8 cellular contexts compared by ENCODE assay signal in genomic region chr14:104800600-104801283, GRCh38. TPM values are rescaled to one million over a fixed set of nuclear protein-coding genes. Genes with fewer than 3 reads are reported as not detected.
A peak's percentile ranks its signal among the peaks of the same experiment; 100 is the strongest.
DNase-seq lines count a peak whose midpoint lies in the region; ATAC-seq and TF ChIP-seq lines count a peak whose summit lies in the region.

Gene ZBTB42, plus strand, starts transcription at chr14:104801101. Its CDS starts 97 bp downstream, at chr14:104801198.

- H2BK120ac ChIP-seq in mesendoderm (ENCODE audit: low read depth, low read length): no peak within 1 kb of the TSS

- peak; percentile 94 for DNase-seq in DMS53 (lab: John Stamatoyannopoulos, UW)
- peak; percentile 66 for DNase-seq in NB4 (ENCODE audit: low read depth)
- DNase-seq in activated CD4-positive, alpha-beta T cell treated with anti-CD3 and anti-CD28 coated beads for 48 hours: peak; percentile 72
- peak in 1 of 10 donors; percentile 38 for DNase-seq in dorsolateral prefrontal cortex
- peak; percentile 42 for DNase-seq in mesendoderm
- DNase-seq in stimulated activated effector memory CD8-positive, alpha-beta T cell treated with anti-CD3 and anti-CD28 coated beads, Interleukin-12 subunit alpha, Interleukin-12 subunit beta, amount 100 ng/mL, for 72 hours (ENCODE audit: low spot score in 2 of 2): peak; percentile 59 to 83
- no peak for DNase-seq in cerebellum (ENCODE audit: low spot score)

- H2BK15ac ChIP-seq in mesendoderm (replicated peaks; ENCODE audit: low read depth): no peak within 1 kb of the TSS

- H3K4me1 Mint-ChIP-seq in stimulated activated effector memory CD8-positive, alpha-beta T cell treated with anti-CD3 and anti-CD28 coated beads, Interleukin-12 subunit alpha, Interleukin-12 subunit beta, amount 100 ng/mL, for 72 hours: peaks cover 32% of the 10 kb centered on the region

- WGBS in mesendoderm (ENCODE audit: extremely low coverage, insufficient coverage, low lambda C conversion rate): no CpG with 5 or more reads among the region's 105 CpGs

- peaks cover 0 to 4% (median 0%) of the 10 kb centered on the region in 45 donors for H3K27me3 ChIP-seq in dorsolateral prefrontal cortex
- H3K27me3 ChIP-seq in mesendoderm (ENCODE audit: insufficient read depth, low read length, poor library complexity): peaks cover 7% of the 10 kb centered on the region

- H4K5ac ChIP-seq in mesendoderm (ENCODE audit: low read length): no peak within 1 kb of the TSS

- H3K27ac Mint-ChIP-seq in stimulated activated effector memory CD8-positive, alpha-beta T cell treated with anti-CD3 and anti-CD28 coated beads, Interleukin-12 subunit alpha, Interleukin-12 subunit beta, amount 100 ng/mL, for 72 hours: peak within 1 kb of the TSS; percentile 58

- H3K79me1 ChIP-seq in mesendoderm (ENCODE audit: low read length): no peaks in the 10 kb centered on the region

- TF ChIP-seq POLR2A in NB4 (IDR thresholded peaks at IDR 0.05; ENCODE audit: extremely low read depth, insufficient read length): peak; percentile 30

- H3K4me3 ChIP-seq in NB4 (ENCODE audit: low read depth, low read length) (peak within 1 kb of the TSS; percentile 55), dorsolateral prefrontal cortex (peak within 1 kb of the TSS; percentile 37 to 83 (median 66)), mesendoderm (ENCODE audit: low read length) (peak within 1 kb of the TSS; percentile 55)

- peak within 1 kb of the TSS; percentile 84 for H3K4me2 ChIP-seq in mesendoderm (ENCODE audit: low read length)

- no peak within 1 kb of the TSS for H2BK5ac ChIP-seq in mesendoderm (ENCODE audit: low read length)

- H3K9ac ChIP-seq in mesendoderm (ENCODE audit: low read length): peak within 1 kb of the TSS; percentile 78

- peak within 1 kb of the TSS; percentile 70 for H3K56ac ChIP-seq in mesendoderm (ENCODE audit: low read length)

- H3K18ac ChIP-seq in mesendoderm (ENCODE audit: low read length): peak within 1 kb of the TSS; percentile 4

- H3K23ac ChIP-seq in mesendoderm (ENCODE audit: low read length): peak within 1 kb of the TSS; percentile 18

- H3K27ac ChIP-seq in dorsolateral prefrontal cortex (peak within 1 kb of the TSS in 57 of 59 donors; percentile 13 to 94 (median 83)), mesendoderm (ENCODE audit: low read depth, low read length) (no peak within 1 kb of the TSS)

- H3K4me3 Mint-ChIP-seq in stimulated activated effector memory CD8-positive, alpha-beta T cell treated with anti-CD3 and anti-CD28 coated beads, Interleukin-12 subunit alpha, Interleukin-12 subunit beta, amount 100 ng/mL, for 72 hours: peak within 1 kb of the TSS; percentile 79

- peak within 1 kb of the TSS; percentile 68 for H4K8ac ChIP-seq in mesendoderm (ENCODE audit: low read depth, low read length)

- intact Hi-C loops in dorsolateral prefrontal cortex (cut with DNase I): no loop called here

- H3K36me3 Mint-ChIP-seq in stimulated activated effector memory CD8-positive, alpha-beta T cell treated with anti-CD3 and anti-CD28 coated beads, Interleukin-12 subunit alpha, Interleukin-12 subunit beta, amount 100 ng/mL, for 72 hours: no peaks in the 10 kb centered on the region

- no peak within 1 kb of the TSS for H3K4ac ChIP-seq in mesendoderm (ENCODE audit: low read depth, low read length)

- H3K79me2 ChIP-seq in mesendoderm (ENCODE audit: control insufficient read depth, insufficient read depth, low read length): no peaks in the 10 kb centered on the region

- H2AK5ac ChIP-seq in mesendoderm (ENCODE audit: low read length): no peak within 1 kb of the TSS

- H3K36me3 ChIP-seq in mesendoderm (ENCODE audit: control insufficient read depth, insufficient read depth, low read length): no peaks in the 10 kb centered on the region

- no peaks in the 10 kb centered on the region for H3K9me3 Mint-ChIP-seq in stimulated activated effector memory CD8-positive, alpha-beta T cell treated with anti-CD3 and anti-CD28 coated beads, Interleukin-12 subunit alpha, Interleukin-12 subunit beta, amount 100 ng/mL, for 72 hours

- peak; percentile 40 for ATAC-seq in GM21529 (IDR thresholded peaks at IDR 0.05; ENCODE audit: unreplicated experiment)
- peak; percentile 48 for ATAC-seq in stimulated activated effector memory CD8-positive, alpha-beta T cell treated with anti-CD3 and anti-CD28 coated beads, Interleukin-12 subunit alpha, Interleukin-12 subunit beta, amount 100 ng/mL, for 72 hours

- peaks cover 4% of the 10 kb centered on the region for H3K4me1 ChIP-seq in mesendoderm (ENCODE audit: control insufficient read depth, low read depth, low read length)

- no peak for TF ChIP-seq CTCF in NB4 (IDR thresholded peaks at IDR 0.05; ENCODE audit: low read depth, low read length)
- peak in 2 of 56 donors; percentile 1 to 2 for TF ChIP-seq CTCF in dorsolateral prefrontal cortex (IDR thresholded peaks at IDR 0.05 in 54 of 56, conservative IDR thresholded peaks at IDR 0.05 in 2 of 56; ENCODE audit: low read depth in 1 of 56, partially characterized antibody in 56 of 56)

RNA-seq across cellular contexts. Expression of gene ZBTB42, which starts in this region (rescaled TPM):
- 1 to 10 TPM in 49 of 120 experiments, under 1 TPM in 71; 0.32 to 3.2 (median 0.91) TPM for total RNA-seq in dorsolateral prefrontal cortex
- 0.67 TPM for polyA plus RNA-seq in mesendoderm (2013, experiment 1 of 2)
- 0.73 TPM for polyA plus RNA-seq in mesendoderm (2013, experiment 2 of 2)
- 0.73 TPM for total RNA-seq in cerebellum
